ENCODE assay signal across 8 cellular contexts in genomic region chr1:197903196-197903514, GRCh38. TPM values are rescaled to one million over a fixed set of nuclear protein-coding genes. Genes with fewer than 3 reads are reported as not detected.
DNase-seq lines count a peak whose midpoint lies in the region; ATAC-seq, FAIRE-seq and TF ChIP-seq lines count a peak whose summit lies in the region.

No MANE protein-coding gene starts in this region.

- H3K27me3 ChIP-seq in DND-41 (ENCODE audit: insufficient read depth, low read length, poor library complexity) (no peaks in the 10 kb centered on the region), fibroblast of lung (ENCODE audit: control insufficient read depth, insufficient read depth, low read length) (peaks cover 13% of the 10 kb centered on the region), pancreas (peaks cover 0 to 10% (median 0%) of the 10 kb centered on the region in 4 donors)

- DNase-seq in DND-41, result no peak
- no peak for DNase-seq in RWPE1 (ENCODE audit: low spot score)
- DNase-seq in fibroblast of lung (ENCODE audit: low read depth in 2 of 2), result no peak
- no peak for DNase-seq in pancreas
- DNase-seq in NCI-H2107 (lab: John Stamatoyannopoulos, UW), result no peak

- H3K36me3 ChIP-seq in DND-41 (ENCODE audit: insufficient read depth, low read length) (no peaks in the 10 kb centered on the region), fibroblast of lung (ENCODE audit: control insufficient read depth, insufficient read depth, low read length) (no peaks in the 10 kb centered on the region), pancreas (no peaks in the 10 kb centered on the region)

- WGBS in pancreas, 2 donors, result 17 to 18% methylated on average over 3 of the region's 3 CpGs

- H3K79me2 ChIP-seq in DND-41 (ENCODE audit: insufficient read depth, low read length) (peaks cover 5% of the 10 kb centered on the region), fibroblast of lung (ENCODE audit: control insufficient read depth, insufficient read depth, low read length) (no peaks in the 10 kb centered on the region)

- H3K4me1 ChIP-seq in DND-41 (ENCODE audit: insufficient read depth, low read length) (peaks cover 24% of the 10 kb centered on the region), fibroblast of lung (ENCODE audit: control insufficient read depth, extremely low read depth, insufficient read depth, low read length) (peaks cover 6% of the 10 kb centered on the region), pancreas (peaks cover 0 to 4% (median 3%) of the 10 kb centered on the region in 3 donors)

- no peak for FAIRE-seq in pancreas (lab: Jason Lieb, UNC)

- H3K27ac ChIP-seq in DND-41 (ENCODE audit: low read length) (peak overlapping the region; percentile 97), RWPE1 (peak overlapping the region; percentile 91), fibroblast of lung (ENCODE audit: insufficient read depth, low read length) (no peak overlapping the region), pancreas (peak overlapping the region in 3 of 4 donors; percentile 93 to 95 (median 94))

- POLR2A ChIA-PET in RWPE1 (lab: Yijun Ruan, JAX; ENCODE audit: low non-redundant PET), result interaction anchor here (0.6 to 1.6 kb wide), 5 partner anchors 9 to 127 kb away, joined by 3 to 6 read pairs (median 3); partner anchors contain the start of genes DENND1B and LHX9

- peak overlapping the region; percentile 39 to 79 for H3K4me3 ChIP-seq in DND-41 (ENCODE audit: low read depth in 1 of 2, low read length in 2 of 2)
- H3K4me3 ChIP-seq in fibroblast of lung (replicated peaks in 1 of 4; ENCODE audit: control extremely low read depth in 1 of 4, insufficient read depth in 1 of 4, low read depth in 3 of 4, low read length in 4 of 4), result peak overlapping the region; percentile 55 to 80 (median 69)
- H3K4me3 ChIP-seq in pancreas, result peak overlapping the region; percentile 35 to 90 (median 70)

- H3K9ac ChIP-seq in DND-41 (ENCODE audit: low read depth, low read length) (peak overlapping the region; percentile 88), fibroblast of lung (ENCODE audit: insufficient read depth, low read length) (peak overlapping the region; percentile 83)

- no peaks in the 10 kb centered on the region for H3K9me3 ChIP-seq in DND-41 (ENCODE audit: insufficient read depth, low read length, severe bottlenecking)
- H3K9me3 ChIP-seq in fibroblast of lung (ENCODE audit: control insufficient read depth, insufficient read depth, low read depth, low read length), result no peaks in the 10 kb centered on the region
- no peaks in the 10 kb centered on the region for H3K9me3 ChIP-seq in pancreas

- H4K20me1 ChIP-seq in DND-41 (ENCODE audit: insufficient read depth, low read length) (no peaks in the 10 kb centered on the region), fibroblast of lung (ENCODE audit: control insufficient read depth, extremely low read depth, insufficient read depth, low read length) (no peaks in the 10 kb centered on the region)

- ATAC-seq in DND-41 (ENCODE audit: insufficient read depth, low read depth) (no peak; the same call in 2 of the 3 replicates), pancreas (peak in 3 of 4 donors; percentile 11 to 39 (median 27)), GM18858 (IDR thresholded peaks at IDR 0.05; ENCODE audit: unreplicated experiment) (no peak), HG03135 (IDR thresholded peaks at IDR 0.05; ENCODE audit: unreplicated experiment) (no peak), HG02623 (IDR thresholded peaks at IDR 0.05; ENCODE audit: unreplicated experiment) (no peak)

- TF ChIP-seq CTCF in DND-41 (IDR thresholded peaks at IDR 0.05; ENCODE audit: borderline replicate concordance, extremely low read depth, low read length, poor library complexity, severe bottlenecking) (no peak), RWPE1 (conservative IDR thresholded peaks at IDR 0.05; ENCODE audit: low read depth) (no peak), fibroblast of lung (conservative IDR thresholded peaks at IDR 0.05 in 1 of 2, IDR thresholded peaks at IDR 0.05 in 1 of 2; ENCODE audit: low read depth in 1 of 2, low read length in 2 of 2) (no peak), pancreas (IDR thresholded peaks at IDR 0.05) (no peak)

- intact Hi-C loops in pancreas (cut with DNase I), result no loop called here

- CTCF ChIA-PET in RWPE1 (lab: Yijun Ruan, JAX), result interaction anchor here (0.6 to 2.9 kb wide), 7 partner anchors 12 to 1839 kb away, joined by 3 to 19 read pairs (median 3); no protein-coding TSS in a partner anchor

- peak overlapping the region; percentile 94 for H2AFZ ChIP-seq in DND-41 (ENCODE audit: low read depth, low read length)
- peak overlapping the region; percentile 91 for H2AFZ ChIP-seq in fibroblast of lung (ENCODE audit: low read length)

- peak overlapping the region; percentile 83 for H3K4me2 ChIP-seq in DND-41 (ENCODE audit: insufficient read depth, low read length)
- H3K4me2 ChIP-seq in fibroblast of lung (ENCODE audit: extremely low read depth, insufficient read depth, low read length), result peak overlapping the region; percentile 85

RNA-seq across cellular contexts. Expression of gene C1orf53, which starts 0.7 kb away (rescaled TPM):
- total RNA-seq in fibroblast of lung (1.8 and 3.0 TPM in 2 replicates), pancreas (1 to 10 TPM in 4 of 6 donors, under 1 TPM in 2; 0.60 to 2.7 (median 2.5) TPM)
- polyA plus RNA-seq in fibroblast of lung (3.3 and 4.6 TPM in 2 replicates), pancreas (1 to 10 TPM; 5.6 to 6.7 TPM)
- 3.8 and 8.1 TPM in 2 replicates for polyA plus RNA-seq in fibroblast of lung (2012)
- polyA minus RNA-seq in fibroblast of lung (ENCODE audit: low replicate concordance), result not detected in 2 replicates

RNA-seq across cellular contexts. Expression of gene LHX9, which starts 14.0 kb away (rescaled TPM):
- total RNA-seq in fibroblast of lung (under 0.01 TPM in 1 of 2 replicates, not detected in the other), pancreas (under 1 TPM in 2 of 6 donors, not detected in 4; 0.03 to 0.09 TPM)
- polyA plus RNA-seq in fibroblast of lung (not detected in 2 replicates), pancreas (under 1 TPM in 1 of 2 donors, not detected in 1; 0.07 TPM)
- polyA plus RNA-seq in fibroblast of lung (2012), result not detected in 2 replicates
- not detected in 2 replicates for polyA minus RNA-seq in fibroblast of lung (ENCODE audit: low replicate concordance)

Comparison
In these comparisons a context has a peak if more than half of its experiments do, and no peak if none do; other contexts are left out.
1. ATAC-seq: peak in pancreas (3 of 4); none in DND-41 (single experiment), GM18858 (single experiment), HG03135 (single experiment) and HG02623 (single experiment).
2. Peak in every context shown above with its lines, with median percentiles within 50 percentile points of each other: H3K4me3 ChIP-seq.